17 cellular contexts compared by ENCODE assay signal in genomic region chr2:38093503-38093902, GRCh38. TPM values are rescaled to one million over a fixed set of nuclear protein-coding genes. Genes with fewer than 3 reads are reported as not detected.
DNase-seq lines count a peak whose midpoint lies in the region; ATAC-seq and TF ChIP-seq lines count a peak whose summit lies in the region.
"Had no signal": no experiment of that assay in that cellular context is flagged by ENCODE, and none has a peak within 500 bp of the region (broad histone marks: within the 10 kb centered on the region; RNA-seq: fewer than 3 reads in every experiment).

No MANE protein-coding gene starts in this region.

- POLR2A ChIA-PET in RWPE1 (lab: Yijun Ruan, JAX; ENCODE audit: low non-redundant PET), result no interaction called here

- peak overlapping the region; percentile 62 for H3K27ac ChIP-seq in RWPE1

- ATAC-seq in activated T-cell treated with anti-CD3 and anti-CD28 coated beads, Interleukin-2, amount 50 U/mL, for 72 hours (replicated peaks in 1 of 2), result peak; percentile 55 to 62
- peak; percentile 53 for ATAC-seq in stimulated activated naive CD8-positive, alpha-beta T cell treated with anti-CD3 and anti-CD28 coated beads, Interleukin-15, Interleukin-2, amounts not matched to agents 100 U/mL and 50 U/mL, for 24 hours
- no peak for ATAC-seq in GM21717 (IDR thresholded peaks at IDR 0.05; ENCODE audit: unreplicated experiment)
- no peak for ATAC-seq in GM21515 (IDR thresholded peaks at IDR 0.05; ENCODE audit: unreplicated experiment)
- ATAC-seq: stimulated activated naive B cell treated with anti-CD40 and anti-IgM and Interleukin-4, amounts not matched to agents 10 μg/mL and 1 μg/mL and 100 μg/mL, for 72 hours had no signal

- peaks cover 73% of the 10 kb centered on the region for H3K27me3 Mint-ChIP-seq in activated T-cell treated with anti-CD3 and anti-CD28 coated beads, Interleukin-2, amount 50 U/mL, for 72 hours (ENCODE audit: low read depth)
- peaks cover 65% of the 10 kb centered on the region for H3K27me3 Mint-ChIP-seq in activated T-cell treated with anti-CD3 and anti-CD28 coated beads, Interleukin-2, amount 50 U/mL, for 24 hours

- H3K36me3 Mint-ChIP-seq in activated T-cell treated with anti-CD3 and anti-CD28 coated beads, Interleukin-2, amount 50 U/mL, for 72 hours (ENCODE audit: insufficient read depth in 2 of 2), result no peaks in the 10 kb centered on the region
- H3K36me3 Mint-ChIP-seq in activated T-cell treated with anti-CD3 and anti-CD28 coated beads, Interleukin-2, amount 50 U/mL, for 24 hours (ENCODE audit: low read depth), result no peaks in the 10 kb centered on the region
- H3K36me3 Mint-ChIP-seq: stimulated activated naive B cell treated with anti-CD40 and anti-IgM and Interleukin-4, amounts not matched to agents 10 μg/mL and 1 μg/mL and 100 μg/mL, for 72 hours had no signal

- no peaks in the 10 kb centered on the region for H3K9me3 Mint-ChIP-seq in activated T-cell treated with anti-CD3 and anti-CD28 coated beads, Interleukin-2, amount 50 U/mL, for 72 hours
- H3K9me3 Mint-ChIP-seq in activated T-cell treated with anti-CD3 and anti-CD28 coated beads, Interleukin-2, amount 50 U/mL, for 24 hours, result no peaks in the 10 kb centered on the region
- H3K9me3 Mint-ChIP-seq: stimulated activated naive B cell treated with anti-CD40 and anti-IgM and Interleukin-4, amounts not matched to agents 10 μg/mL and 1 μg/mL and 100 μg/mL, for 72 hours had no signal

- H3K4me3 ChIP-seq in fibroblast of mammary gland (ENCODE audit: control insufficient read depth, low read depth, low read length), result no peak overlapping the region
- H3K4me3 ChIP-seq: adrenal gland, lung had no signal

- TF ChIP-seq CTCF in RWPE1 (conservative IDR thresholded peaks at IDR 0.05; ENCODE audit: low read depth) (no peak), fibroblast of mammary gland (conservative IDR thresholded peaks at IDR 0.05; ENCODE audit: control insufficient read depth, insufficient read depth, low read depth, low read length) (no peak)

- DNase-seq in activated T-cell treated with anti-CD3 and anti-CD28 coated beads, Interleukin-2, amount 50 U/mL, for 72 hours, result peak in 1 of 2 donors; percentile 19
- DNase-seq in activated T-cell treated with anti-CD3 and anti-CD28 coated beads, Interleukin-2, amount 50 U/mL, for 24 hours, result no peak
- DNase-seq in RWPE1 (ENCODE audit: low spot score) (no peak), fibroblast of mammary gland (ENCODE audit: low read depth) (peak; percentile 64), GM19240 (ENCODE audit: insufficient read length, low spot score) (no peak)
- no peak for DNase-seq in stimulated activated naive CD8-positive, alpha-beta T cell treated with anti-CD3 and anti-CD28 coated beads, Interleukin-15, Interleukin-2, amounts not matched to agents 100 U/mL and 50 U/mL, for 24 hours
- DNase-seq: activated CD4-positive, CD25-positive, alpha-beta regulatory T cell; activated CD8-positive, alpha-beta memory T cell treated with anti-CD3 and anti-CD28 coated beads, Interleukin-2, amount 50 U/mL, for 48 hours; adrenal gland; GDM1; NCI-H1105 treated with DMSO at 0.1 percent for 48 hours; NCI-H345; stimulated activated naive B cell treated with anti-CD40 and anti-IgM and Interleukin-4, amounts not matched to agents 10 μg/mL and 1 μg/mL and 100 μg/mL, for 72 hours had no signal

- H3K4me1 Mint-ChIP-seq in activated T-cell treated with anti-CD3 and anti-CD28 coated beads, Interleukin-2, amount 50 U/mL, for 72 hours (ENCODE audit: low read depth), result peaks cover 54% of the 10 kb centered on the region
- peaks cover 28% of the 10 kb centered on the region for H3K4me1 Mint-ChIP-seq in activated T-cell treated with anti-CD3 and anti-CD28 coated beads, Interleukin-2, amount 50 U/mL, for 24 hours (ENCODE audit: low read depth)

- CTCF ChIA-PET in RWPE1 (lab: Yijun Ruan, JAX), result interaction anchor here (0.6 kb wide), 1 partner anchor 17 kb away, joined by 4 read pairs; no protein-coding TSS in a partner anchor

- H3K27ac Mint-ChIP-seq in activated T-cell treated with anti-CD3 and anti-CD28 coated beads, Interleukin-2, amount 50 U/mL, for 72 hours, result no peak overlapping the region
- no peak overlapping the region for H3K27ac Mint-ChIP-seq in activated T-cell treated with anti-CD3 and anti-CD28 coated beads, Interleukin-2, amount 50 U/mL, for 24 hours
- H3K27ac Mint-ChIP-seq: stimulated activated naive B cell treated with anti-CD40 and anti-IgM and Interleukin-4, amounts not matched to agents 10 μg/mL and 1 μg/mL and 100 μg/mL, for 72 hours had no signal

- no peak overlapping the region for H3K4me3 Mint-ChIP-seq in activated T-cell treated with anti-CD3 and anti-CD28 coated beads, Interleukin-2, amount 50 U/mL, for 72 hours
- no peak overlapping the region for H3K4me3 Mint-ChIP-seq in activated T-cell treated with anti-CD3 and anti-CD28 coated beads, Interleukin-2, amount 50 U/mL, for 24 hours
- H3K4me3 Mint-ChIP-seq: stimulated activated naive B cell treated with anti-CD40 and anti-IgM and Interleukin-4, amounts not matched to agents 10 μg/mL and 1 μg/mL and 100 μg/mL, for 72 hours had no signal

RNA-seq across cellular contexts. Expression of gene CYP1B1, which starts 17.6 kb away (rescaled TPM):
- total RNA-seq in activated T-cell treated with anti-CD3 and anti-CD28 coated beads, Interleukin-2, amount 50 U/mL, for 72 hours, result 10 to 100 TPM in 1 of 2 donors, 1 to 10 TPM in 1; 9.5 to 24.3 TPM
- total RNA-seq: HepG2 had no signal

Comparison
In these comparisons a context has a peak if more than half of its experiments do, and no peak if none do; other contexts are left out.
1. ATAC-seq: peak in activated T-cell treated with anti-CD3 and anti-CD28 coated beads, Interleukin-2, amount 50 U/mL, for 72 hours (2 of 2) and stimulated activated naive CD8-positive, alpha-beta T cell treated with anti-CD3 and anti-CD28 coated beads, Interleukin-15, Interleukin-2, amounts not matched to agents 100 U/mL and 50 U/mL, for 24 hours (single experiment); none in GM21717 (single experiment) and GM21515 (single experiment).